9 cellular contexts compared by ENCODE assay signal in the genomic region with DNA sequence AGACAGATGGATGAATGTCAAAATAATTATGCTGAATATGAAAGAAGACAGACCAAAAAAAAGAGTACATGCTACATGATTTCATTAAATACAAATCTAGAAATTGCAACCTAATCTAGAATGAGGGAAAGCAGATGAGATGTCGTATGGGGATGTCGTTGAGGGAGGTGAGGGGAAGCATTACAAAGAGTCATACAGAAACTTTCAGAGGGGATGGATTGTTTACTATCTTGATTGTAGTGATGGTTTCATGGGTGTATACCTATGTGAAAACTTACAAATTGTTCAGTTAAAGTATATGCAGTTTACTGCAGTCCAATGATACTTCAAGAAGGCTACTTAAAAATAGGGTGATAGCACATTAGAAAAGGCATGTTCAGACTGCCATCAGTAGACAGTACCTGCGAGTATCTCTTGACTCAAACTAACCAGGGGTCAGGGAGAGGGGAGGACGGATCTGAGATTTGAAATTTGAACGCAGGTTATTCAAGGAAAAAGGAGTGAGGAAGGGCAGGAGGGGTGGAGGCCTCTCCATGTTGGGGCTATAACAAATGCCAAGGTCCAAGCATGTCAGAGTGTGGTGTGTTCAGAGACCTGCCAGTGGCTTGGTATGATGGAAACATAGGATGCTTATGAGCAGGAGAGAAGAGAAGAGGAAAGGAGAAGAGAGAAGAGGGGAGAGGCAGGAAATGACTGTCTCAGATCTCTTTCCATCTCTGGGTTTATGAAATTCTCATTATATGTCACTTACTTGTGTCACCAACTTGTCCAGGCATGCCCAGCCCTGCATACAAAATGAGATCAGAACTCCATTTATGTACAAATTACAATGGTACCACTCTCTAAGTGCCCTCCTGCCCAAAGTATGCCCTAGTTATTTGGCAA.
DNase-seq lines count a peak whose midpoint lies in the region; ATAC-seq and TF ChIP-seq lines count a peak whose summit lies in the region.
"Had no signal": no experiment of that assay in that cellular context is flagged by ENCODE, and none has a peak within 500 bp of the region (broad histone marks: within the 10 kb centered on the region; RNA-seq: fewer than 3 reads in every experiment).

No MANE protein-coding gene starts in this region.

- H3K4me3 Mint-ChIP-seq in MCF 10A (ENCODE audit: unreplicated experiment) = no peak overlapping the region
- H3K4me3 Mint-ChIP-seq in T-helper 1 cell treated with Interleukin-12 subunit alpha and Interleukin-12 subunit beta and Interleukin-4 antibody, amounts not matched to agents 30 μg/mL and 1 μg/mL, for 36 hours = peak overlapping the region; percentile 52
- H3K4me3 Mint-ChIP-seq in progenitor cell of endocrine pancreas (ENCODE audit: low read depth) = no peak overlapping the region

- H3K4me2 ChIP-seq in MM.1S (ENCODE audit: low read depth, low read length) = no peak overlapping the region

- H3K36me3 ChIP-seq in breast epithelium = no peaks in the 10 kb centered on the region
- no peaks in the 10 kb centered on the region for H3K36me3 ChIP-seq in MM.1S (replicated peaks; ENCODE audit: insufficient read depth, low read length)
- no peaks in the 10 kb centered on the region; the same call in 1 of the 2 replicates for H3K36me3 ChIP-seq in H7 (replicated peaks; ENCODE audit: control insufficient read depth, insufficient read depth, low read length)
- H3K36me3 ChIP-seq: thoracic aorta had no signal

- CTCF ChIA-PET in MCF 10A (lab: Yijun Ruan, JAX) = interaction anchor here (0.5 to 11.2 kb wide), 8 partner anchors 9 to 578 kb away, joined by 3 to 241 read pairs (median 4); no protein-coding TSS in a partner anchor

- H3K27me3 ChIP-seq in breast epithelium = no peaks in the 10 kb centered on the region
- H3K27me3 ChIP-seq in MM.1S (replicated peaks; ENCODE audit: insufficient read depth, low read length) = no peaks in the 10 kb centered on the region
- no peaks in the 10 kb centered on the region for H3K27me3 ChIP-seq in H7 (ENCODE audit: control insufficient read depth, insufficient read depth, low read length)

- H3K36me3 Mint-ChIP-seq in MCF 10A (ENCODE audit: insufficient read depth, unreplicated experiment) = no peaks in the 10 kb centered on the region
- peaks cover 8% of the 10 kb centered on the region for H3K36me3 Mint-ChIP-seq in T-helper 1 cell treated with Interleukin-12 subunit alpha and Interleukin-12 subunit beta and Interleukin-4 antibody, amounts not matched to agents 30 μg/mL and 1 μg/mL, for 36 hours (ENCODE audit: low read depth)
- no peaks in the 10 kb centered on the region for H3K36me3 Mint-ChIP-seq in progenitor cell of endocrine pancreas (ENCODE audit: insufficient read depth)

- H3K27ac ChIP-seq in breast epithelium (no peak overlapping the region), MM.1S (ENCODE audit: low read length) (no peak overlapping the region)
- H3K27ac ChIP-seq: thoracic aorta had no signal

- no peak overlapping the region for H2AFZ ChIP-seq in MM.1S (ENCODE audit: low read length)

- no peaks in the 10 kb centered on the region for H4K20me1 ChIP-seq in MM.1S (ENCODE audit: insufficient read depth, low read length)

- H3K4me1 ChIP-seq in breast epithelium (no peaks in the 10 kb centered on the region), MM.1S (ENCODE audit: low read length) (peaks cover 25% of the 10 kb centered on the region)

- no TSS peak for BruUV-seq in MCF 10A (replicated peaks; lab: Mats Ljungman, UMichigan)

- H3K9ac ChIP-seq in MM.1S (ENCODE audit: low read length) = no peak overlapping the region

- POLR2A ChIA-PET in MCF 10A (lab: Yijun Ruan, JAX) = interaction anchor here (1.1 kb wide), 1 partner anchor 390 kb away, joined by 3 read pairs; the partner anchor contains the start of gene DARS1

- no peaks in the 10 kb centered on the region for H3K79me2 ChIP-seq in MM.1S (ENCODE audit: low read length)

- H3K9me3 ChIP-seq in breast epithelium = no peaks in the 10 kb centered on the region
- H3K9me3 ChIP-seq in MM.1S (replicated peaks; ENCODE audit: insufficient read depth, low read length) = no peaks in the 10 kb centered on the region
- H3K9me3 ChIP-seq: thoracic aorta had no signal

- H3K27me3 Mint-ChIP-seq in MCF 10A (ENCODE audit: insufficient read depth, unreplicated experiment) (no peaks in the 10 kb centered on the region), progenitor cell of endocrine pancreas (no peaks in the 10 kb centered on the region)
- no peaks in the 10 kb centered on the region for H3K27me3 Mint-ChIP-seq in T-helper 1 cell treated with Interleukin-12 subunit alpha and Interleukin-12 subunit beta and Interleukin-4 antibody, amounts not matched to agents 30 μg/mL and 1 μg/mL, for 36 hours (ENCODE audit: low read depth)

- no peak for TF ChIP-seq CTCF in MCF 10A (IDR thresholded peaks at IDR 0.05; ENCODE audit: unreplicated experiment)
- no peak for TF ChIP-seq CTCF in breast epithelium (IDR thresholded peaks at IDR 0.05)
- no peak for TF ChIP-seq CTCF in MM.1S (IDR thresholded peaks at IDR 0.05; ENCODE audit: low read length)
- no peak for TF ChIP-seq CTCF in progenitor cell of endocrine pancreas (IDR thresholded peaks at IDR 0.05; ENCODE audit: unreplicated experiment)

- H3F3A ChIP-seq in MM.1S (ENCODE audit: insufficient read depth, low read length) = peaks cover 5% of the 10 kb centered on the region

- H3K27ac Mint-ChIP-seq in MCF 10A (ENCODE audit: low read depth, unreplicated experiment) (peak overlapping the region; percentile 6), progenitor cell of endocrine pancreas (no peak overlapping the region)
- H3K27ac Mint-ChIP-seq in T-helper 1 cell treated with Interleukin-12 subunit alpha and Interleukin-12 subunit beta and Interleukin-4 antibody, amounts not matched to agents 30 μg/mL and 1 μg/mL, for 36 hours = peak overlapping the region; percentile 92

- peak; percentile 34 for DNase-seq in MCF 10A (ENCODE audit: unreplicated experiment)
- DNase-seq in breast epithelium (ENCODE audit: low spot score in 2 of 2) = no peak
- no peak for DNase-seq in stimulated activated naive CD8-positive, alpha-beta T cell treated with anti-CD3 and anti-CD28 coated beads, Interleukin-15, Interleukin-2, amounts not matched to agents 100 U/mL and 50 U/mL, for 24 hours
- no peak for DNase-seq in MM.1S
- no peak for DNase-seq in progenitor cell of endocrine pancreas (ENCODE audit: low spot score, unreplicated experiment)
- no peak for DNase-seq in H7

- H3K9me2 ChIP-seq in MM.1S (replicated peaks; ENCODE audit: insufficient read depth, low read length) = no peaks in the 10 kb centered on the region

- H3K4me1 Mint-ChIP-seq in MCF 10A (ENCODE audit: insufficient read depth, unreplicated experiment) (peaks cover 23% of the 10 kb centered on the region), progenitor cell of endocrine pancreas (ENCODE audit: low read depth) (no peaks in the 10 kb centered on the region)
- H3K4me1 Mint-ChIP-seq in T-helper 1 cell treated with Interleukin-12 subunit alpha and Interleukin-12 subunit beta and Interleukin-4 antibody, amounts not matched to agents 30 μg/mL and 1 μg/mL, for 36 hours (ENCODE audit: low read depth) = peaks cover 48% of the 10 kb centered on the region

- intact Hi-C loops in MCF 10A (cut with micrococcal nuclease) (loop anchor here (5.0 kb wide), 3 partner anchors 258 to 1388 kb away; partner anchors contain the start of gene CXCR4), breast epithelium (cut with DNase I; ENCODE audit: low total_unique reads) (no loop called here)

- H3K4me3 ChIP-seq in breast epithelium (no peak overlapping the region), MM.1S (ENCODE audit: low read length) (no peak overlapping the region), H7 (ENCODE audit: insufficient read depth, low read depth, low read length) (no peak overlapping the region)
- H3K4me3 ChIP-seq: thoracic aorta had no signal

- peak; percentile 68 for ATAC-seq in HG02885 (IDR thresholded peaks at IDR 0.05; ENCODE audit: poor library complexity, unreplicated experiment)
- ATAC-seq in stimulated activated naive CD8-positive, alpha-beta T cell treated with anti-CD3 and anti-CD28 coated beads, Interleukin-15, Interleukin-2, amounts not matched to agents 100 U/mL and 50 U/mL, for 24 hours = peak; percentile 82

- H3K9me3 Mint-ChIP-seq in MCF 10A (ENCODE audit: unreplicated experiment) (no peaks in the 10 kb centered on the region), progenitor cell of endocrine pancreas (ENCODE audit: low read depth) (no peaks in the 10 kb centered on the region)
- no peaks in the 10 kb centered on the region for H3K9me3 Mint-ChIP-seq in T-helper 1 cell treated with Interleukin-12 subunit alpha and Interleukin-12 subunit beta and Interleukin-4 antibody, amounts not matched to agents 30 μg/mL and 1 μg/mL, for 36 hours

- TF ChIP-seq POLR2A in breast epithelium (IDR thresholded peaks at IDR 0.05) = no peak
